ENCODE assay signal across 8 cellular contexts in genomic region chr1:166920561-166921475, GRCh38. TPM values are rescaled to one million over a fixed set of nuclear protein-coding genes. Genes with fewer than 3 reads are reported as not detected.
DNase-seq lines count a peak whose midpoint lies in the region; ATAC-seq, FAIRE-seq and TF ChIP-seq lines count a peak whose summit lies in the region.
"Had no signal": no experiment of that assay in that cellular context is flagged by ENCODE, and none has a peak within 500 bp of the region (broad histone marks: within the 10 kb centered on the region; RNA-seq: fewer than 3 reads in every experiment).

No MANE protein-coding gene starts in this region.

- no peaks in the 10 kb centered on the region for H3K4me1 ChIP-seq in keratinocyte (ENCODE audit: control insufficient read depth, extremely low read depth, insufficient read depth, low read length)

- H2AFZ ChIP-seq in keratinocyte (ENCODE audit: control insufficient read depth, low read length), result peak overlapping the region; percentile 40

- H3K9ac ChIP-seq in keratinocyte (ENCODE audit: control insufficient read depth, extremely low read depth, insufficient read depth, low read length), result no peak overlapping the region

- no peak overlapping the region for H3K27ac ChIP-seq in keratinocyte (ENCODE audit: control insufficient read depth, insufficient read depth, low read length)

- dilution Hi-C loops in keratinocyte (cut with MboI; ENCODE audit: extremely low pct_ligation_motif_present, low sequenced_read_pairs), result no loop called here

- no peaks in the 10 kb centered on the region for H3K9me3 Mint-ChIP-seq in stimulated activated memory B cell treated with anti-CD40 and anti-IgM and Interleukin-4, amounts not matched to agents 10 μg/mL and 1 μg/mL and 100 μg/mL, for 72 hours

- no peaks in the 10 kb centered on the region for H3K9me3 ChIP-seq in keratinocyte (ENCODE audit: control insufficient read depth, low read depth, low read length)

- no peaks in the 10 kb centered on the region for H3K36me3 Mint-ChIP-seq in stimulated activated memory B cell treated with anti-CD40 and anti-IgM and Interleukin-4, amounts not matched to agents 10 μg/mL and 1 μg/mL and 100 μg/mL, for 72 hours

- peaks cover 42% of the 10 kb centered on the region for H3K27me3 ChIP-seq in keratinocyte (ENCODE audit: control insufficient read depth, extremely low read depth, insufficient read depth, low read length)

- H3K36me3 ChIP-seq in keratinocyte (ENCODE audit: control insufficient read depth in 2 of 2, extremely low read depth in 1 of 2, insufficient read depth in 2 of 2, low read length in 2 of 2), result no peaks in the 10 kb centered on the region

- H3K4me3 Mint-ChIP-seq in stimulated activated memory B cell treated with anti-CD40 and anti-IgM and Interleukin-4, amounts not matched to agents 10 μg/mL and 1 μg/mL and 100 μg/mL, for 72 hours, result peak overlapping the region; percentile 66

- peaks cover 42% of the 10 kb centered on the region for H3K27me3 Mint-ChIP-seq in stimulated activated memory B cell treated with anti-CD40 and anti-IgM and Interleukin-4, amounts not matched to agents 10 μg/mL and 1 μg/mL and 100 μg/mL, for 72 hours

- DNase-seq in astrocyte of the hippocampus (ENCODE audit: low read depth, low spot score) (peak; percentile 53), keratinocyte (ENCODE audit: low read depth, low spot score) (no peak), NCI-H1048 (lab: John Stamatoyannopoulos, UW) (no peak), NCI-H1436 (lab: John Stamatoyannopoulos, UW) (no peak), SK-N-DZ (ENCODE audit: low spot score) (no peak)

- H3K4me1 Mint-ChIP-seq in stimulated activated memory B cell treated with anti-CD40 and anti-IgM and Interleukin-4, amounts not matched to agents 10 μg/mL and 1 μg/mL and 100 μg/mL, for 72 hours, result peaks cover 20% of the 10 kb centered on the region

- H3K4me3 ChIP-seq in keratinocyte (ENCODE audit: control insufficient read depth in 2 of 3, extremely low read depth in 1 of 3, insufficient read depth in 2 of 3, low read depth in 1 of 3, low read length in 3 of 3), result no peak overlapping the region

- H3K9me1 ChIP-seq in keratinocyte (ENCODE audit: control insufficient read depth, extremely low read depth, insufficient read depth, low read length), result no peaks in the 10 kb centered on the region

- peak overlapping the region; percentile 54 for H3K4me2 ChIP-seq in keratinocyte (ENCODE audit: control insufficient read depth, extremely low read depth, insufficient read depth, low read depth, low read length)

- peak; percentile 50 for ATAC-seq in HG03354 (IDR thresholded peaks at IDR 0.05; ENCODE audit: poor library complexity, severe bottlenecking, unreplicated experiment)
- no peak for ATAC-seq in stimulated activated memory B cell treated with anti-CD40 and anti-IgM and Interleukin-4, amounts not matched to agents 10 μg/mL and 1 μg/mL and 100 μg/mL, for 72 hours
- ATAC-seq: sciatic nerve had no signal

- no peak for FAIRE-seq in keratinocyte (lab: Jason Lieb, UNC)

- peak overlapping the region; percentile 62 for H3K27ac Mint-ChIP-seq in stimulated activated memory B cell treated with anti-CD40 and anti-IgM and Interleukin-4, amounts not matched to agents 10 μg/mL and 1 μg/mL and 100 μg/mL, for 72 hours

- H4K20me1 ChIP-seq in keratinocyte (ENCODE audit: control insufficient read depth, extremely low read depth, insufficient read depth, low read length), result no peaks in the 10 kb centered on the region

- no peaks in the 10 kb centered on the region for H3K79me2 ChIP-seq in keratinocyte (ENCODE audit: control insufficient read depth, insufficient read depth, low read length)

- TF ChIP-seq CTCF in keratinocyte (optimal IDR thresholded peaks at IDR 0.05 in 1 of 3, IDR thresholded peaks at IDR 0.05 in 1 of 3, conservative IDR thresholded peaks at IDR 0.05 in 1 of 3; ENCODE audit: extremely low read depth in 1 of 3, insufficient read depth in 2 of 3, low read length in 3 of 3), result no peak

RNA-seq across cellular contexts. Expression of gene TADA1, which starts 44.8 kb away (rescaled TPM):
- polyA plus RNA-seq in keratinocyte, result 10.5 to 15.0 TPM (median 11.9 TPM) in 3 replicates
- 2.0 TPM for polyA plus RNA-seq in keratinocyte (2011; ENCODE audit: low read depth)
- polyA plus RNA-seq in keratinocyte (2011; cell fraction: cytosol; rRNA removed), result 8.3 and 15.8 TPM in 2 replicates
- polyA plus RNA-seq in keratinocyte (2011; cell fraction: nucleus; rRNA removed), result 17.7 and 20.6 TPM in 2 replicates
- 6.5 and 7.6 TPM in 2 replicates for polyA plus RNA-seq in keratinocyte (2012; ENCODE audit: low replicate concordance)
- polyA minus RNA-seq in keratinocyte, result 4.7 to 13.7 TPM (median 8.3 TPM) in 3 replicates
- polyA minus RNA-seq in keratinocyte (2011; cell fraction: cytosol; rRNA and poly(A)+ RNA removed), result 3.5 TPM
- polyA minus RNA-seq in keratinocyte (2011; cell fraction: nucleus; rRNA and poly(A)+ RNA removed), result 3.6 and 6.4 TPM in 2 replicates
- 35.4 and 41.7 TPM in 2 replicates for polyA plus RNA-seq in SK-N-DZ (2014; cell fraction: cytosol; rRNA removed)
- polyA plus RNA-seq in SK-N-DZ (2014; cell fraction: nucleus; rRNA removed), result 31.4 and 31.6 TPM in 2 replicates

RNA-seq across cellular contexts. Expression of gene ILDR2, which starts 54.5 kb away (rescaled TPM):
- polyA plus RNA-seq in keratinocyte, result not detected in 3 replicates
- polyA plus RNA-seq in keratinocyte (2011; ENCODE audit: low read depth), result not detected
- polyA plus RNA-seq in keratinocyte (2011; cell fraction: cytosol; rRNA removed), result not detected in 2 replicates
- not detected in 2 replicates for polyA plus RNA-seq in keratinocyte (2011; cell fraction: nucleus; rRNA removed)
- not detected in 2 replicates for polyA plus RNA-seq in keratinocyte (2012; ENCODE audit: low replicate concordance)
- polyA minus RNA-seq in keratinocyte, result not detected in 3 replicates
- polyA minus RNA-seq in keratinocyte (2011; cell fraction: cytosol; rRNA and poly(A)+ RNA removed), result not detected
- not detected in 2 replicates for polyA minus RNA-seq in keratinocyte (2011; cell fraction: nucleus; rRNA and poly(A)+ RNA removed)
- polyA plus RNA-seq in SK-N-DZ (2014; cell fraction: cytosol; rRNA removed), result 0.03 TPM in 1 of 2 replicates, not detected in the other
- polyA plus RNA-seq in SK-N-DZ (2014; cell fraction: nucleus; rRNA removed), result not detected in 2 replicates
